2 cellular contexts compared by ENCODE assay signal in genomic region chr6:17574871-17575560, GRCh38.
TF ChIP-seq lines count a peak whose summit lies in the region.

No MANE protein-coding gene starts in this region.

TF ChIP-seq in HepG2, 621 proteins besides CTCF, POLR2A, EP300 and RAD21:
- TF ChIP-seq ZNF224 (CRISPR knock-in tag; IDR thresholded peaks at IDR 0.05), result no peak

TF ChIP-seq in GM23338, 12 proteins besides CTCF, POLR2A, EP300 and RAD21:
- TF ChIP-seq CREB1 (CRISPR knock-in tag; IDR thresholded peaks at IDR 0.05; ENCODE audit: low read depth) (no peak), ZNF331 (CRISPR knock-in tag; IDR thresholded peaks at IDR 0.05; ENCODE audit: low read depth) (no peak), ZNF114 (CRISPR knock-in tag; IDR thresholded peaks at IDR 0.05) (no peak), STAT1 (IDR thresholded peaks at IDR 0.05; ENCODE audit: unreplicated experiment) (no peak), POLR2AphosphoS5 (IDR thresholded peaks at IDR 0.05; ENCODE audit: low read depth) (no peak), ETS1 (IDR thresholded peaks at IDR 0.05) (no peak), EZH2 (IDR thresholded peaks at IDR 0.05; ENCODE audit: low read depth, unreplicated experiment) (no peak), NANOG (IDR thresholded peaks at IDR 0.05; ENCODE audit: borderline replicate concordance) (no peak)
- TF ChIP-seq, protein P1, sequence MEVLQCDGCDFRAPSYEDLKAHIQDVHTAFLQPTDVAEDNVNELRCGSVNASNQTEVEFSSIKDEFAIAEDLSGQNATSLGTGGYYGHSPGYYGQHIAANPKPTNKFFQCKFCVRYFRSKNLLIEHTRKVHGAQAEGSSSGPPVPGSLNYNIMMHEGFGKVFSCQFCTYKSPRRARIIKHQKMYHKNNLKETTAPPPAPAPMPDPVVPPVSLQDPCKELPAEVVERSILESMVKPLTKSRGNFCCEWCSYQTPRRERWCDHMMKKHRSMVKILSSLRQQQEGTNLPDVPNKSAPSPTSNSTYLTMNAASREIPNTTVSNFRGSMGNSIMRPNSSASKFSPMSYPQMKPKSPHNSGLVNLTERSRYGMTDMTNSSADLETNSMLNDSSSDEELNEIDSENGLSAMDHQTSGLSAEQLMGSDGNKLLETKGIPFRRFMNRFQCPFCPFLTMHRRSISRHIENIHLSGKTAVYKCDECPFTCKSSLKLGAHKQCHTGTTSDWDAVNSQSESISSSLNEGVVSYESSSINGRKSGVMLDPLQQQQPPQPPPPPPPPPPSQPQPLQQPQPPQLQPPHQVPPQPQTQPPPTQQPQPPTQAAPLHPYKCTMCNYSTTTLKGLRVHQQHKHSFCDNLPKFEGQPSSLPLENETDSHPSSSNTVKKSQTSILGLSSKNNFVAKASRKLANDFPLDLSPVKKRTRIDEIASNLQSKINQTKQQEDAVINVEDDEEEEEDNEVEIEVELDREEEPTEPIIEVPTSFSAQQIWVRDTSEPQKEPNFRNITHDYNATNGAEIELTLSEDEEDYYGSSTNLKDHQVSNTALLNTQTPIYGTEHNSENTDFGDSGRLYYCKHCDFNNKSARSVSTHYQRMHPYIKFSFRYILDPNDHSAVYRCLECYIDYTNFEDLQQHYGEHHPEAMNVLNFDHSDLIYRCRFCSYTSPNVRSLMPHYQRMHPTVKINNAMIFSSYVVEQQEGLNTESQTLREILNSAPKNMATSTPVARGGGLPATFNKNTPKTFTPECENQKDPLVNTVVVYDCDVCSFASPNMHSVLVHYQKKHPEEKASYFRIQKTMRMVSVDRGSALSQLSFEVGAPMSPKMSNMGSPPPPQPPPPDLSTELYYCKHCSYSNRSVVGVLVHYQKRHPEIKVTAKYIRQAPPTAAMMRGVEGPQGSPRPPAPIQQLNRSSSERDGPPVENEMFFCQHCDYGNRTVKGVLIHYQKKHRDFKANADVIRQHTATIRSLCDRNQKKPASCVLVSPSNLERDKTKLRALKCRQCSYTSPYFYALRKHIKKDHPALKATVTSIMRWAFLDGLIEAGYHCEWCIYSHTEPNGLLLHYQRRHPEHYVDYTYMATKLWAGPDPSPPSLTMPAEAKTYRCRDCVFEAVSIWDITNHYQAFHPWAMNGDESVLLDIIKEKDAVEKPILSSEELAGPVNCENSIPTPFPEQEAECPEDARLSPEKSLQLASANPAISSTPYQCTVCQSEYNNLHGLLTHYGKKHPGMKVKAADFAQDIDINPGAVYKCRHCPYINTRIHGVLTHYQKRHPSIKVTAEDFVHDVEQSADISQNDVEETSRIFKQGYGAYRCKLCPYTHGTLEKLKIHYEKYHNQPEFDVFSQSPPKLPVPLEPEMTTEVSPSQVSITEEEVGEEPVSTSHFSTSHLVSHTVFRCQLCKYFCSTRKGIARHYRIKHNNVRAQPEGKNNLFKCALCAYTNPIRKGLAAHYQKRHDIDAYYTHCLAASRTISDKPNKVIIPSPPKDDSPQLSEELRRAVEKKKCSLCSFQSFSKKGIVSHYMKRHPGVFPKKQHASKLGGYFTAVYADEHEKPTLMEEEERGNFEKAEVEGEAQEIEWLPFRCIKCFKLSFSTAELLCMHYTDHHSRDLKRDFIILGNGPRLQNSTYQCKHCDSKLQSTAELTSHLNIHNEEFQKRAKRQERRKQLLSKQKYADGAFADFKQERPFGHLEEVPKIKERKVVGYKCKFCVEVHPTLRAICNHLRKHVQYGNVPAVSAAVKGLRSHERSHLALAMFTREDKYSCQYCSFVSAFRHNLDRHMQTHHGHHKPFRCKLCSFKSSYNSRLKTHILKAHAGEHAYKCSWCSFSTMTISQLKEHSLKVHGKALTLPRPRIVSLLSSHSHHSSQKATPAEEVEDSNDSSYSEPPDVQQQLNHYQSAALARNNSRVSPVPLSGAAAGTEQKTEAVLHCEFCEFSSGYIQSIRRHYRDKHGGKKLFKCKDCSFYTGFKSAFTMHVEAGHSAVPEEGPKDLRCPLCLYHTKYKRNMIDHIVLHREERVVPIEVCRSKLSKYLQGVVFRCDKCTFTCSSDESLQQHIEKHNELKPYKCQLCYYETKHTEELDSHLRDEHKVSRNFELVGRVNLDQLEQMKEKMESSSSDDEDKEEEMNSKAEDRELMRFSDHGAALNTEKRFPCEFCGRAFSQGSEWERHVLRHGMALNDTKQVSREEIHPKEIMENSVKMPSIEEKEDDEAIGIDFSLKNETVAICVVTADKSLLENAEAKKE (CRISPR knock-in tag; IDR thresholded peaks at IDR 0.05), result no peak
